Comparison of ENCODE assay signal across 8 cellular contexts in genomic region chr7:38368191-38368605, GRCh38.
DNase-seq lines count a peak whose midpoint lies in the region; ATAC-seq and TF ChIP-seq lines count a peak whose summit lies in the region.

No MANE protein-coding gene starts in this region.

- no peaks in the 10 kb centered on the region for H3K36me3 ChIP-seq in psoas muscle (ENCODE audit: insufficient read depth in 1 of 2, low read depth in 1 of 2)

- intact Hi-C loops in CD4-positive, alpha-beta T cell (cut with DNase I, micrococcal nuclease), result loop anchor here in 1 of 2 experiments (1.0 kb wide), 1 partner anchor 153 kb away; no protein-coding TSS in a partner anchor
- intact Hi-C loops in psoas muscle (cut with DNase I), result loop anchor here in 1 of 2 donors (5.0 kb wide), 1 partner anchor 1341 kb away; no protein-coding TSS in a partner anchor

- POLR2A ChIA-PET in CD4-positive, alpha-beta T cell (lab: Charles Lee), result interaction anchor here (0.9 to 2.5 kb wide), 4 partner anchors 28 to 191 kb away, joined by 3 to 11 read pairs (median 6); partner anchors contain the start of gene STARD3NL

- peak; percentile 56 to 79 (median 69) for DNase-seq in CD4-positive, alpha-beta T cell
- DNase-seq in HT1080 (ENCODE audit: low read depth), result peak; percentile 71
- peak; percentile 50 to 86 for DNase-seq in SHP77 (lab: John Stamatoyannopoulos, UW)
- peak; percentile 44 to 56 for DNase-seq in activated T-helper 1 cell treated with anti-CD3 and anti-CD28 coated beads, Interleukin-2, amount 50 U/mL, for 16 hours (ENCODE audit: low read depth in 1 of 2, low spot score in 1 of 2)
- DNase-seq in foreskin melanocyte, result peak; percentile 57
- peak; percentile 52 to 73 for DNase-seq in psoas muscle
- no peak for DNase-seq in OCI-M2 (lab: John Stamatoyannopoulos, UW; ENCODE audit: unreplicated experiment)

- peaks cover 84% of the 10 kb centered on the region for H3K4me1 Mint-ChIP-seq in CD4-positive, alpha-beta T cell (ENCODE audit: low read depth)

- no peaks in the 10 kb centered on the region for H3K9me3 ChIP-seq in CD4-positive, alpha-beta T cell (ENCODE audit: control insufficient read depth, low read length)
- H3K9me3 ChIP-seq in psoas muscle, result no peaks in the 10 kb centered on the region

- H3K4me3 Mint-ChIP-seq in CD4-positive, alpha-beta T cell, result peak overlapping the region; percentile 78

- H3K27me3 Mint-ChIP-seq in CD4-positive, alpha-beta T cell, result no peaks in the 10 kb centered on the region

- H3K9me3 Mint-ChIP-seq in CD4-positive, alpha-beta T cell, result no peaks in the 10 kb centered on the region

- 47 to 64% (median 56%) methylated on average over 5 of the region's 5 CpGs for WGBS in psoas muscle, 3 donors

- TF ChIP-seq CTCF in CD4-positive, alpha-beta T cell (IDR thresholded peaks at IDR 0.05), result peak; percentile 89
- TF ChIP-seq CTCF in psoas muscle (IDR thresholded peaks at IDR 0.05), result peak; percentile 37

- CTCF ChIA-PET in CD4-positive, alpha-beta T cell (lab: Charles Lee), result interaction anchor here (0.8 to 6.0 kb wide), 13 partner anchors 8 to 190 kb away, joined by 3 to 113 read pairs (median 5); partner anchors contain the start of genes STARD3NL and TARP

- ATAC-seq in CD4-positive, alpha-beta T cell (ENCODE audit: poor library complexity), result peak; percentile 71
- ATAC-seq in GM19452 (IDR thresholded peaks at IDR 0.05; ENCODE audit: unreplicated experiment), result peak; percentile 45
- ATAC-seq in psoas muscle, result peak in 1 of 4 donors; percentile 30

- H3K4me3 ChIP-seq in psoas muscle, result no peak overlapping the region

- H3K27ac Mint-ChIP-seq in CD4-positive, alpha-beta T cell, result peak overlapping the region; percentile 85

- H3K27ac ChIP-seq in CD4-positive, alpha-beta T cell (ENCODE audit: low read depth, low read length), result peak overlapping the region; percentile 60
- no peak overlapping the region for H3K27ac ChIP-seq in psoas muscle

- H3K27me3 ChIP-seq in CD4-positive, alpha-beta T cell (ENCODE audit: control insufficient read depth, insufficient read depth, low read length), result no peaks in the 10 kb centered on the region
- H3K27me3 ChIP-seq in psoas muscle (ENCODE audit: insufficient read depth in 3 of 3, low read length in 2 of 3), result no peaks in the 10 kb centered on the region

- peaks cover 22% of the 10 kb centered on the region for H3K36me3 Mint-ChIP-seq in CD4-positive, alpha-beta T cell (ENCODE audit: low read depth)

- no peaks in the 10 kb centered on the region for H3K4me1 ChIP-seq in psoas muscle
